13 cellular contexts compared by ENCODE assay signal in the genomic region with DNA sequence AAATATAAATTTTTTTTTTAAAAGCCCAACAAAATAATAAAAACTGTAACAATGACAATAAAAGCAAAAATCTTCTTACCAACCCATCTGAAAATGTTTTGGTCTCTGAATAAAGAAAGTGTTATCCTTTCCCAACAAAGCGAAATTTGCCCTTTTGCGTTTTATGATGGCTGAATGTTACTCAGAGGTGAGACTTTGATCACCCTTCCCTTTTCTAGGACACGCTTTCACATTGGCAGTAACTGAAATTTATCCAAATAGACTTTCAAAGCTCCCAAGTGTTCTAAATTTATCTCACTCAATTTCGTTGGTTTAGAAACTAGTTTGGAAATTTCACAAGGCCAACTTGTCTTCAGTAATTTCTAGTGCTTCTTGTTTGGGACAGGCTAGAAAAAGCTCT.
"Had no signal": no experiment of that assay in that cellular context is flagged by ENCODE, and none has a peak within 500 bp of the region (broad histone marks: within the 10 kb centered on the region; RNA-seq: fewer than 3 reads in every experiment).

No MANE protein-coding gene starts in this region.

- H3K4me3 ChIP-seq: adrenal gland, esophagus squamous epithelium, lower lobe of right lung, ovary had no signal

- DNase-seq: activated CD4-positive, alpha-beta T cell treated with anti-CD3 and anti-CD28 coated beads, Interleukin-2, amount 50 U/mL, for 48 hours; activated naive CD4-positive, alpha-beta T cell treated with anti-CD3 and anti-CD28 coated beads, Interleukin-2, amount 10 ng/mL, durations not matched to agents 7 days and 5 days; activated T-cell treated with anti-CD3 and anti-CD28 coated beads, Interleukin-2, amount 50 U/mL, for 1 hour; adrenal gland; esophagus squamous epithelium; foreskin melanocyte; head of caudate nucleus; lower lobe of right lung; ovary; stimulated activated CD4-positive, alpha-beta T cell treated with anti-CD3 and anti-CD28 coated beads, Interleukin-4, amount 100 ng/mL, for 24 hours; stimulated activated naive CD8-positive, alpha-beta T cell treated with anti-CD3 and anti-CD28 coated beads, Interleukin-15, Interleukin-2, amounts not matched to agents 100 U/mL and 50 U/mL, for 24 hours had no signal

- H3K4me1 Mint-ChIP-seq: activated naive CD4-positive, alpha-beta T cell treated with anti-CD3 and anti-CD28 coated beads, Interleukin-2, amount 10 ng/mL, durations not matched to agents 7 days and 5 days had no signal

- H3K36me3 ChIP-seq: adrenal gland, esophagus squamous epithelium, lower lobe of right lung, ovary had no signal

- ATAC-seq: lower lobe of right lung; stimulated activated naive CD8-positive, alpha-beta T cell treated with anti-CD3 and anti-CD28 coated beads, Interleukin-15, Interleukin-2, amounts not matched to agents 100 U/mL and 50 U/mL, for 24 hours had no signal

- H3K27me3 ChIP-seq: adrenal gland, esophagus squamous epithelium, ovary had no signal

- H3K27ac Mint-ChIP-seq: activated naive CD4-positive, alpha-beta T cell treated with anti-CD3 and anti-CD28 coated beads, Interleukin-2, amount 10 ng/mL, durations not matched to agents 7 days and 5 days; mesothelial cell of epicardium had no signal

- H3K27ac ChIP-seq: lower lobe of right lung, ovary, VCaP had no signal

- H3K9me3 ChIP-seq: adrenal gland, esophagus squamous epithelium, lower lobe of right lung, ovary had no signal

- H3K36me3 Mint-ChIP-seq: activated naive CD4-positive, alpha-beta T cell treated with anti-CD3 and anti-CD28 coated beads, Interleukin-2, amount 10 ng/mL, durations not matched to agents 7 days and 5 days; mesothelial cell of epicardium had no signal

- H3K4me3 Mint-ChIP-seq: activated naive CD4-positive, alpha-beta T cell treated with anti-CD3 and anti-CD28 coated beads, Interleukin-2, amount 10 ng/mL, durations not matched to agents 7 days and 5 days; mesothelial cell of epicardium had no signal

- H3K9me3 Mint-ChIP-seq: activated naive CD4-positive, alpha-beta T cell treated with anti-CD3 and anti-CD28 coated beads, Interleukin-2, amount 10 ng/mL, durations not matched to agents 7 days and 5 days had no signal

- H3K27me3 Mint-ChIP-seq: activated naive CD4-positive, alpha-beta T cell treated with anti-CD3 and anti-CD28 coated beads, Interleukin-2, amount 10 ng/mL, durations not matched to agents 7 days and 5 days had no signal

- H3K4me1 ChIP-seq: lower lobe of right lung had no signal
